8 cellular contexts compared by ENCODE assay signal in genomic region chr16:22903716-22904115, GRCh38.
"Had no signal": no experiment of that assay in that cellular context is flagged by ENCODE, and none has a peak within 500 bp of the region (broad histone marks: within the 10 kb centered on the region; RNA-seq: fewer than 3 reads in every experiment).

No MANE protein-coding gene starts in this region.

- DNase-seq: GM23248, GOT3, H7, H9, HCEC 1CT, HFFc6 had no signal

- H3K4me1 Mint-ChIP-seq: GM23338 had no signal

- H3K27ac Mint-ChIP-seq: GM23338, H9, HFFc6 had no signal

- H3K4me3 Mint-ChIP-seq: GM23338, H9, HFFc6 had no signal

- H3K36me3 ChIP-seq: HAP-1 had no signal

- H3K9ac ChIP-seq: GM23248 had no signal

- H3K4me1 ChIP-seq: HAP-1 had no signal

- H3K9me3 Mint-ChIP-seq: GM23338, H9, HFFc6 had no signal

- H3K4me2 ChIP-seq: GM23338 had no signal

- H3K27ac ChIP-seq: GM23248 had no signal

- H3K4me3 ChIP-seq: GM23248, GM23338, HAP-1 had no signal

- H3K9me3 ChIP-seq: HAP-1 had no signal
